In genomic region chr2:20962939-20963543, GRCh38 we compare ENCODE assay signal across 8 cellular contexts.
DNase-seq lines count a peak whose midpoint lies in the region; ATAC-seq, FAIRE-seq and TF ChIP-seq lines count a peak whose summit lies in the region.

No MANE protein-coding gene starts in this region.

- TF ChIP-seq CTCF in AG04449 (IDR thresholded peaks at IDR 0.05; ENCODE audit: insufficient read depth, low read length, missing control alignments): peak; percentile 89

- POLR2A ChIA-PET in AG04449 (lab: Yijun Ruan, JAX): no interaction called here

- H3K4me3 ChIP-seq in AG04449 (ENCODE audit: low read depth, low read length): no peak overlapping the region

- ATAC-seq in HG03159 (IDR thresholded peaks at IDR 0.05; ENCODE audit: unreplicated experiment): peak; percentile 77

- DNase-seq in AG04449 (ENCODE audit: low read depth, low spot score) (no peak), GM18507 (ENCODE audit: extremely low spot score, insufficient read length, low read depth) (peak; percentile 23), NCI-H524 (lab: John Stamatoyannopoulos, UW) (peak; percentile 58 to 90), ecto neural progenitor cell (ENCODE audit: low spot score) (peak; percentile 82), lung microvascular endothelial cell (ENCODE audit: low read depth in 2 of 2) (peak; percentile 63 to 77)
- peak; percentile 64 to 67 for DNase-seq in activated CD4-positive, alpha-beta T cell treated with anti-CD3 and anti-CD28 coated beads, Interleukin-2, amount 50 U/mL, for 4 hours
- DNase-seq in stimulated activated CD8-positive, alpha-beta memory T cell treated with anti-CD3 and anti-CD28 coated beads, Interleukin-12 subunit alpha, Interleukin-12 subunit beta, amount 100 ng/mL, for 4 hours (ENCODE audit: low read depth): peak; percentile 22

- CTCF ChIA-PET in AG04449 (lab: Yijun Ruan, JAX): interaction anchor here (0.6 to 13.3 kb wide), 29 partner anchors 9 to 312 kb away, joined by 3 to 382 read pairs (median 5); partner anchors contain the start of genes GDF7, HS1BP3 and LDAH

- FAIRE-seq in GM18507 (lab: Jason Lieb, UNC): peak; percentile 89
